ENCODE assay signal across 9 cellular contexts in genomic region chr2:197261808-197262226, GRCh38. TPM values are rescaled to one million over a fixed set of nuclear protein-coding genes. Genes with fewer than 3 reads are reported as not detected.
DNase-seq lines count a peak whose midpoint lies in the region; ATAC-seq and TF ChIP-seq lines count a peak whose summit lies in the region.
"Had no signal": no experiment of that assay in that cellular context is flagged by ENCODE, and none has a peak within 500 bp of the region (broad histone marks: within the 10 kb centered on the region; RNA-seq: fewer than 3 reads in every experiment).

No MANE protein-coding gene starts in this region.

- no peaks in the 10 kb centered on the region for H3K27me3 Mint-ChIP-seq in effector memory CD8-positive, alpha-beta T cell
- H3K27me3 Mint-ChIP-seq in type B pancreatic cell = no peaks in the 10 kb centered on the region

- no peaks in the 10 kb centered on the region for H3K27me3 ChIP-seq in WERI-Rb-1 (ENCODE audit: insufficient read depth, low read depth, severe bottlenecking)

- DNase-seq in DMS53 treated with DMSO at 0.1 percent for 48 hours (lab: John Stamatoyannopoulos, UW; ENCODE audit: unreplicated experiment) = peak; percentile 60
- DNase-seq in effector memory CD8-positive, alpha-beta T cell = no peak
- no peak for DNase-seq in WERI-Rb-1
- no peak for DNase-seq in activated CD4-positive, CD25-positive, alpha-beta regulatory T cell (lab: John Stamatoyannopoulos, UW)
- DNase-seq in NCI-H2107 (lab: John Stamatoyannopoulos, UW) = no peak
- no peak for DNase-seq in type B pancreatic cell (ENCODE audit: extremely low spot score, unreplicated experiment)

- H3K4me3 Mint-ChIP-seq in effector memory CD8-positive, alpha-beta T cell = peak overlapping the region; percentile 52 to 76
- no peak overlapping the region for H3K4me3 Mint-ChIP-seq in type B pancreatic cell

- TF ChIP-seq CTCF in WERI-Rb-1 (IDR thresholded peaks at IDR 0.05; ENCODE audit: low read depth, low read length) (no peak), type B pancreatic cell (conservative IDR thresholded peaks at IDR 0.05) (no peak)

- H3K36me3 Mint-ChIP-seq in effector memory CD8-positive, alpha-beta T cell (ENCODE audit: insufficient read depth) = peaks cover 40% of the 10 kb centered on the region
- H3K36me3 Mint-ChIP-seq in type B pancreatic cell = no peaks in the 10 kb centered on the region

- peak overlapping the region; percentile 91 to 92 for H3K27ac Mint-ChIP-seq in effector memory CD8-positive, alpha-beta T cell
- H3K27ac Mint-ChIP-seq in type B pancreatic cell = no peak overlapping the region

- H3K9me3 ChIP-seq in WERI-Rb-1 (ENCODE audit: severe bottlenecking) = no peaks in the 10 kb centered on the region

- H3K4me1 Mint-ChIP-seq in effector memory CD8-positive, alpha-beta T cell (ENCODE audit: low read depth in 2 of 2) = peaks cover 61 to 78% of the 10 kb centered on the region in 2 donors
- H3K4me1 Mint-ChIP-seq in type B pancreatic cell (ENCODE audit: unreplicated experiment) = peaks cover 20% of the 10 kb centered on the region

- no peak overlapping the region for H3K4me3 ChIP-seq in WERI-Rb-1 (ENCODE audit: low read depth, low read length)

- no peaks in the 10 kb centered on the region for H3K36me3 ChIP-seq in WERI-Rb-1

- ATAC-seq in GM19463 (IDR thresholded peaks at IDR 0.05; ENCODE audit: unreplicated experiment) (peak; percentile 44), HG03460 (IDR thresholded peaks at IDR 0.05; ENCODE audit: unreplicated experiment) (peak; percentile 61)
- ATAC-seq in effector memory CD8-positive, alpha-beta T cell (replicated peaks) = peak; percentile 46

- H3K9me3 Mint-ChIP-seq in effector memory CD8-positive, alpha-beta T cell = peaks cover 0 to 5% of the 10 kb centered on the region in 2 donors
- H3K9me3 Mint-ChIP-seq in type B pancreatic cell = no peaks in the 10 kb centered on the region

- no peak overlapping the region for H3K27ac ChIP-seq in WERI-Rb-1
- H3K27ac ChIP-seq: HL-60 had no signal

RNA-seq across cellular contexts. Expression of gene ANKRD44, which starts 48.8 kb away (rescaled TPM):
- total RNA-seq in type B pancreatic cell (ENCODE audit: low replicate concordance) = 3.1 and 14.2 TPM in 2 replicates
